ENCODE assay signal across 18 cellular contexts in the genomic region with DNA sequence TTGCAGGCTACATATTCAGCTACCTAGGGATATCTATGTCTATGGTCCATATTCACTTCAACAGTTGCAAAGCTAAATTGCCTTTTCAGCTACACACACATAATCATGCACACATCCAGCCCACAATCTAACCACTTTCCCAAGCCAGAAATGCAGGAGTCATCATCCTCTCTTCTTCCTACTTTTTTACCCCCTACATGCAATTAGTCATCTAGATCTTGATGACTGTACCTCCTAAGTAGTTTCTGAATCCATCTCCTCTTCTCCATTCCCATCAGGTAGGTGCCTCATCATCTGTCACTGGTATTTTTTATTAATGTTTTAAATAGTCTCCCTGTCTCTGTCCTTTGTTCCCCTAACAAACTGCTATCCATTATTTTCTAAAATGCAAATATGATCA. TPM values are rescaled to one million over a fixed set of nuclear protein-coding genes. Genes with fewer than 3 reads are reported as not detected.
DNase-seq lines count a peak whose midpoint lies in the region; ATAC-seq and TF ChIP-seq lines count a peak whose summit lies in the region.
"Had no signal": no experiment of that assay in that cellular context is flagged by ENCODE, and none has a peak within 500 bp of the region (broad histone marks: within the 10 kb centered on the region; RNA-seq: fewer than 3 reads in every experiment).

No MANE protein-coding gene starts in this region.

- ATAC-seq in activated T-helper 17 cell treated with anti-CD3 and anti-CD28 coated beads, Interleukin-2, amount 50 U/mL, for 72 hours (replicated peaks), result peak; percentile 53
- no peak for ATAC-seq in HG02763 (IDR thresholded peaks at IDR 0.05; ENCODE audit: unreplicated experiment)
- ATAC-seq: activated T-cell treated with anti-CD3 and anti-CD28 coated beads, Interleukin-2, amount 50 U/mL, for 72 hours; esophagus mucosa; naive thymus-derived CD8-positive, alpha-beta T cell; psoas muscle had no signal

- DNase-seq in MCF 10A (ENCODE audit: unreplicated experiment), result peak; percentile 30
- no peak for DNase-seq in breast epithelium (ENCODE audit: low spot score in 2 of 2)
- DNase-seq in fibroblast of the aortic adventitia (ENCODE audit: low read depth), result peak; percentile 28
- DNase-seq in NCI-H2227 (lab: John Stamatoyannopoulos, UW; ENCODE audit: unreplicated experiment), result no peak
- no peak for DNase-seq in AML-193 (lab: John Stamatoyannopoulos, UW)
- DNase-seq in NCI-H446 treated with DMSO at 0.1 percent for 48 hours (lab: John Stamatoyannopoulos, UW), result no peak
- DNase-seq: activated CD4-positive, alpha-beta T cell treated with anti-CD3 and anti-CD28 coated beads, Interleukin-2, amount 50 U/mL, for 1 hour; activated T-cell treated with anti-CD3 and anti-CD28 coated beads, Interleukin-2, amount 50 U/mL, for 72 hours; adrenal gland; cortex of kidney; naive thymus-derived CD8-positive, alpha-beta T cell; NCI-H2081; psoas muscle; SHP77; T-helper 9 cell had no signal

- no peaks in the 10 kb centered on the region for H3K36me3 ChIP-seq in breast epithelium
- H3K36me3 ChIP-seq: adrenal gland had no signal

- no peaks in the 10 kb centered on the region for H3K27me3 Mint-ChIP-seq in MCF 10A (ENCODE audit: insufficient read depth, unreplicated experiment)
- H3K27me3 Mint-ChIP-seq in activated T-helper 17 cell treated with anti-CD3 and anti-CD28 coated beads, Interleukin-2, amount 50 U/mL, for 72 hours, result peaks cover 38% of the 10 kb centered on the region

- peaks cover 14% of the 10 kb centered on the region for H3K4me1 Mint-ChIP-seq in MCF 10A (ENCODE audit: insufficient read depth, unreplicated experiment)
- H3K4me1 Mint-ChIP-seq in activated T-helper 17 cell treated with anti-CD3 and anti-CD28 coated beads, Interleukin-2, amount 50 U/mL, for 72 hours, result no peaks in the 10 kb centered on the region
- H3K4me1 Mint-ChIP-seq: naive thymus-derived CD8-positive, alpha-beta T cell had no signal

- H3K9me3 ChIP-seq in breast epithelium, result no peaks in the 10 kb centered on the region
- H3K9me3 ChIP-seq: adrenal gland, psoas muscle had no signal

- no peak overlapping the region for H3K4me3 ChIP-seq in breast epithelium
- H3K4me3 ChIP-seq in fibroblast of the aortic adventitia (ENCODE audit: low read depth, low read length), result no peak overlapping the region
- H3K4me3 ChIP-seq: adrenal gland, psoas muscle had no signal

- CTCF ChIA-PET in MCF 10A (lab: Yijun Ruan, JAX), result no interaction called here

- intact Hi-C loops in MCF 10A (cut with micrococcal nuclease) (no loop called here), breast epithelium (cut with DNase I; ENCODE audit: low total_unique reads) (no loop called here)

- no peaks in the 10 kb centered on the region for H3K36me3 Mint-ChIP-seq in MCF 10A (ENCODE audit: insufficient read depth, unreplicated experiment)
- no peaks in the 10 kb centered on the region for H3K36me3 Mint-ChIP-seq in activated T-helper 17 cell treated with anti-CD3 and anti-CD28 coated beads, Interleukin-2, amount 50 U/mL, for 72 hours (ENCODE audit: low read depth)

- no peaks in the 10 kb centered on the region for H3K9me3 Mint-ChIP-seq in MCF 10A (ENCODE audit: unreplicated experiment)
- peaks cover under 1% of the 10 kb centered on the region for H3K9me3 Mint-ChIP-seq in activated T-helper 17 cell treated with anti-CD3 and anti-CD28 coated beads, Interleukin-2, amount 50 U/mL, for 72 hours
- H3K9me3 Mint-ChIP-seq: activated T-cell treated with anti-CD3 and anti-CD28 coated beads, Interleukin-2, amount 50 U/mL, for 72 hours; naive thymus-derived CD8-positive, alpha-beta T cell had no signal

- no peak for TF ChIP-seq POLR2A in breast epithelium (IDR thresholded peaks at IDR 0.05)

- no peak overlapping the region for H3K4me3 Mint-ChIP-seq in MCF 10A (ENCODE audit: unreplicated experiment)
- H3K4me3 Mint-ChIP-seq in activated T-helper 17 cell treated with anti-CD3 and anti-CD28 coated beads, Interleukin-2, amount 50 U/mL, for 72 hours, result no peak overlapping the region
- H3K4me3 Mint-ChIP-seq: activated T-cell treated with anti-CD3 and anti-CD28 coated beads, Interleukin-2, amount 50 U/mL, for 72 hours; naive thymus-derived CD8-positive, alpha-beta T cell had no signal

- no TSS peak for BruUV-seq in MCF 10A (replicated peaks; lab: Mats Ljungman, UMichigan)

- H3K27ac ChIP-seq in breast epithelium, result no peak overlapping the region
- H3K27ac ChIP-seq: adrenal gland, psoas muscle had no signal

- no peaks in the 10 kb centered on the region for H3K4me1 ChIP-seq in breast epithelium
- H3K4me1 ChIP-seq: adrenal gland, psoas muscle had no signal

- H3K27me3 ChIP-seq in breast epithelium, result no peaks in the 10 kb centered on the region
- H3K27me3 ChIP-seq: adrenal gland had no signal

- H3K27ac Mint-ChIP-seq in MCF 10A (ENCODE audit: low read depth, unreplicated experiment), result no peak overlapping the region
- no peak overlapping the region for H3K27ac Mint-ChIP-seq in activated T-helper 17 cell treated with anti-CD3 and anti-CD28 coated beads, Interleukin-2, amount 50 U/mL, for 72 hours
- H3K27ac Mint-ChIP-seq: activated T-cell treated with anti-CD3 and anti-CD28 coated beads, Interleukin-2, amount 50 U/mL, for 72 hours; naive thymus-derived CD8-positive, alpha-beta T cell had no signal

- TF ChIP-seq CTCF in MCF 10A (IDR thresholded peaks at IDR 0.05; ENCODE audit: unreplicated experiment) (no peak), breast epithelium (IDR thresholded peaks at IDR 0.05) (no peak), fibroblast of the aortic adventitia (IDR thresholded peaks at IDR 0.05; ENCODE audit: insufficient read depth, low read length) (no peak)

- POLR2A ChIA-PET in MCF 10A (lab: Yijun Ruan, JAX), result interaction anchor here (1.4 kb wide), 1 partner anchor 19 kb away, joined by 3 read pairs; no protein-coding TSS in a partner anchor

RNA-seq across cellular contexts. Expression of a gene that starts 23.7 kb away (rescaled TPM):
- 38.1 and 38.6 TPM in 2 replicates for total RNA-seq in MCF 10A (2022)
- total RNA-seq in breast epithelium, result 10 to 100 TPM; 14.6 to 25.2 (median 25.2) TPM
- 1 to 10 TPM; 5.6 to 9.6 TPM for total RNA-seq in activated T-helper 17 cell treated with anti-CD3 and anti-CD28 coated beads, Interleukin-2, amount 50 U/mL, for 72 hours
- total RNA-seq in fibroblast of the aortic adventitia (ENCODE audit: low replicate concordance), result 11.9 and 20.6 TPM in 2 replicates

Comparison
In these comparisons a context has a peak if more than half of its experiments do, and no peak if none do; other contexts are left out.
1. DNase-seq: peak in MCF 10A (single experiment) and fibroblast of the aortic adventitia (single experiment); none in breast epithelium (0 of 2), NCI-H2227 (single experiment), AML-193 (0 of 2) and NCI-H446 treated with DMSO at 0.1 percent for 48 hours (single experiment).